In genomic region chr1:58964428-58964827, GRCh38 we compare ENCODE assay signal across 23 cellular contexts.
A peak's percentile ranks its signal among the peaks of the same experiment; 100 is the strongest.
DNase-seq lines count a peak whose midpoint lies in the region; ATAC-seq and TF ChIP-seq lines count a peak whose summit lies in the region.
"Had no signal": no experiment of that assay in that cellular context is flagged by ENCODE, and none has a peak within 500 bp of the region (broad histone marks: within the 10 kb centered on the region; RNA-seq: fewer than 3 reads in every experiment).

No MANE protein-coding gene starts in this region.

- no peak for TF ChIP-seq EP300 in stomach (IDR thresholded peaks at IDR 0.05)

- no peak overlapping the region for H3K4me3 Mint-ChIP-seq in memory B cell
- H3K4me3 Mint-ChIP-seq: activated CD8-positive, alpha-beta T cell treated with anti-CD3 and anti-CD28 coated beads for 36 hours had no signal

- DNase-seq in NCI-H2029 treated with DMSO at 0.1 percent for 48 hours (lab: John Stamatoyannopoulos, UW) (peak; percentile 86), NCI-H774 (lab: John Stamatoyannopoulos, UW) (peak; percentile 23), memory B cell (ENCODE audit: low spot score in 2 of 2) (no peak), stomach (peak; percentile 95), COLO829 (ENCODE audit: low spot score) (no peak)
- DNase-seq in activated CD4-positive, alpha-beta T cell treated with anti-CD3 and anti-CD28 coated beads for 4 hours, result no peak
- DNase-seq: activated CD4-positive, alpha-beta T cell treated with anti-CD3 and anti-CD28 coated beads for 1 hour; activated CD8-positive, alpha-beta T cell treated with anti-CD3 and anti-CD28 coated beads for 36 hours; activated naive CD4-positive, alpha-beta T cell treated with anti-CD3 and anti-CD28 coated beads, Interleukin-2, amount 50 U/mL, for 16 hours; amygdala; COR-L47; hippocampal formation; naive B cell; NCI-H1417 treated with DMSO at 0.1 percent for 48 hours; NCI-H526; SHP77 treated with DMSO at 0.1 percent for 48 hours; stimulated activated CD8-positive, alpha-beta memory T cell treated with anti-CD3 and anti-CD28 coated beads, Interleukin-4, amount 100 ng/mL, for 48 hours had no signal

- no peaks in the 10 kb centered on the region for H3K27me3 ChIP-seq in stomach
- H3K27me3 ChIP-seq: BLaER1 treated with 17β-estradiol and CSF1 and Interleukin-3, amounts not matched to agents 10 nM and 100 nM; Peyer's patch; tibial artery had no signal

- no peaks in the 10 kb centered on the region for H3K9me3 ChIP-seq in stomach
- H3K9me3 ChIP-seq: Peyer's patch, tibial artery had no signal

- H3K4me1 ChIP-seq in stomach, result peaks cover 28 to 55% (median 47%) of the 10 kb centered on the region in 4 donors

- H3K4me3 ChIP-seq in stomach, result no peak overlapping the region
- H3K4me3 ChIP-seq: BLaER1 treated with 17β-estradiol and CSF1 and Interleukin-3, amounts not matched to agents 10 nM and 100 nM; Peyer's patch; tibial artery had no signal

- H3K27me3 Mint-ChIP-seq in memory B cell, result no peaks in the 10 kb centered on the region
- H3K27me3 Mint-ChIP-seq: activated CD8-positive, alpha-beta T cell treated with anti-CD3 and anti-CD28 coated beads for 36 hours; naive B cell had no signal

- TF ChIP-seq POLR2A in stomach (IDR thresholded peaks at IDR 0.05), result no peak

- WGBS in stomach, 5 donors, result 26 to 64% (median 51%) methylated on average over 2 of the region's 2 CpGs

- intact Hi-C loops in stomach (cut with DNase I; ENCODE audit: low total_unique reads), result no loop called here

- no peaks in the 10 kb centered on the region for H3K36me3 ChIP-seq in stomach
- H3K36me3 ChIP-seq: BLaER1 treated with 17β-estradiol and CSF1 and Interleukin-3, amounts not matched to agents 10 nM and 100 nM; Peyer's patch; tibial artery had no signal

- H3K36me3 Mint-ChIP-seq in memory B cell, result peaks cover 2% of the 10 kb centered on the region
- H3K36me3 Mint-ChIP-seq: naive B cell had no signal

- TF ChIP-seq CTCF in stomach (IDR thresholded peaks at IDR 0.05), result no peak

- H3K27ac Mint-ChIP-seq in memory B cell, result peak overlapping the region; percentile 67
- H3K27ac Mint-ChIP-seq: activated CD8-positive, alpha-beta T cell treated with anti-CD3 and anti-CD28 coated beads for 36 hours; activated T-helper 2 cell treated with anti-CD3 and anti-CD28 coated beads, Interferon-gamma antibody, Interleukin-2, Interleukin-4, amounts not matched to agents 10 μg/mL and 5 μg/mL and 100 μg/mL, durations not matched to agents 14 hours and 24 hours and 36 hours had no signal

- peak overlapping the region; percentile 30 to 90 (median 61) for H3K27ac ChIP-seq in stomach
- H3K27ac ChIP-seq: BLaER1 treated with 17β-estradiol and CSF1 and Interleukin-3, amounts not matched to agents 10 nM and 100 nM; tibial artery had no signal

- ATAC-seq in memory B cell (ENCODE audit: low read depth) (no peak), HG03342 (IDR thresholded peaks at IDR 0.05; ENCODE audit: unreplicated experiment) (no peak)
- ATAC-seq: activated CD8-positive, alpha-beta T cell treated with anti-CD3 and anti-CD28 coated beads for 36 hours; HCT116 had no signal

- H3K9me3 Mint-ChIP-seq in memory B cell, result peaks cover 5% of the 10 kb centered on the region

- peaks cover 43% of the 10 kb centered on the region for H3K4me1 Mint-ChIP-seq in memory B cell

Comparison
In these comparisons a context has a peak if more than half of its experiments do, and no peak if none do; other contexts are left out.
1. DNase-seq: peak in NCI-H2029 treated with DMSO at 0.1 percent for 48 hours (single experiment), NCI-H774 (single experiment) and stomach (single experiment); none in memory B cell (0 of 2), activated CD4-positive, alpha-beta T cell treated with anti-CD3 and anti-CD28 coated beads for 4 hours (0 of 2) and COLO829 (single experiment).